In the genomic region with DNA sequence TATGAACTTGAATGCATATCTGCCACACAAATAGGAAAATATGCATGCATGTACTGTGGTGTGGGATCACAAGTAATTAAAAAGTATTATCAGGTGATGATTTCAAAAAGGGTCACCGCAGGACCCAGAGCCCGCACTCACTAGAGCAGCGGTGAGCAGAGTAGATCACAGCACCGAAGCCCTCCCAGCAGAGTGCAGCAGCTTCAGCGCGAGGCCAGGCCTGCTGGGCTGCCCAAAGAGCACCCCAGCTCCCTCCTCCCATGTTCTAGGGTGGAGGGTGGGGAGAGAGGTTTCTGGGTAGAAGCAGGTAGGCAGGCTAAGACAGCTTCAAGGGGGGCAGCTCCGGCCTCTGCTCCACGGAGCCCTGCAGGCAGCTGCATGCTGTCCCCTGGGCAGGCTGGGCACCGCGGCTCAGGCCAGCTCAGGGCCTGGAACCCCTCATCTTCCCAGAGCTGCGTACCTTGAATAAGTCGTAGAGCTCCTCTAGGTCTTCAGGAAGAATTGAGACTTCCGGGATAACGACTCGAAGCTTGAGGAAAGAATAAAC, we compare ENCODE assay signal across 31 cellular contexts.
"Had no signal": no experiment of that assay in that cellular context is flagged by ENCODE, and none has a peak within 500 bp of the region (broad histone marks: within the 10 kb centered on the region; RNA-seq: fewer than 3 reads in every experiment).

No MANE protein-coding gene starts in this region.

- H3K4me3 ChIP-seq: ascending aorta, coronary artery, dorsolateral prefrontal cortex, gastroesophageal sphincter, spleen, suprapubic skin, tibial artery had no signal

- DNase-seq: activated CD4-positive, alpha-beta memory T cell treated with anti-CD3 and anti-CD28 coated beads, Interleukin-2, amount 10 ng/mL, durations not matched to agents 7 days and 5 days; activated CD4-positive, alpha-beta T cell treated with anti-CD3 and anti-CD28 coated beads for 1 hour; activated CD4-positive, alpha-beta T cell treated with anti-CD3 and anti-CD28 coated beads, Interleukin-2, amount 10 ng/mL, durations not matched to agents 7 days and 5 days; activated CD8-positive, alpha-beta memory T cell treated with anti-CD3 and anti-CD28 coated beads, Interleukin-2, amount 50 U/mL, for 48 hours; activated gamma-delta T cell; activated naive CD4-positive, alpha-beta T cell treated with anti-CD3 and anti-CD28 coated beads, Interleukin-2, amount 10 ng/mL, durations not matched to agents 7 days and 5 days; activated naive CD8-positive, alpha-beta T cell treated with anti-CD3 and anti-CD28 coated beads, Interleukin-2, amount 10 ng/mL, durations not matched to agents 7 days and 5 days; activated T-cell treated with anti-CD3 and anti-CD28 coated beads, Interleukin-2, amount 50 U/mL, for 24 hours; dorsolateral prefrontal cortex; effector memory CD4-positive, alpha-beta T cell; head of caudate nucleus; hypothalamus; immature natural killer cell; kidney; midbrain; naive thymus-derived CD4-positive, alpha-beta T cell; occipital lobe; posterior cingulate gyrus; right cardiac atrium; spleen; stimulated activated naive CD4-positive, alpha-beta T cell; tibial artery; WERI-Rb-1 had no signal

- H3K27ac ChIP-seq: ascending aorta, coronary artery, dorsolateral prefrontal cortex, gastroesophageal sphincter, spleen, suprapubic skin, tibial artery, WERI-Rb-1 had no signal

- H3K9me3 Mint-ChIP-seq: activated CD4-positive, alpha-beta memory T cell treated with anti-CD3 and anti-CD28 coated beads, Interleukin-2, amount 10 ng/mL, durations not matched to agents 7 days and 5 days; activated CD4-positive, alpha-beta T cell treated with anti-CD3 and anti-CD28 coated beads, Interleukin-2, amount 10 ng/mL, durations not matched to agents 7 days and 5 days; activated naive CD4-positive, alpha-beta T cell treated with anti-CD3 and anti-CD28 coated beads, Interleukin-2, amount 10 ng/mL, durations not matched to agents 7 days and 5 days; activated naive CD8-positive, alpha-beta T cell treated with anti-CD3 and anti-CD28 coated beads, Interleukin-2, amount 10 ng/mL, durations not matched to agents 7 days and 5 days; activated T-cell treated with anti-CD3 and anti-CD28 coated beads, Interleukin-2, amount 50 U/mL, for 24 hours; brain; immature natural killer cell; naive thymus-derived CD4-positive, alpha-beta T cell had no signal

- ATAC-seq: gastroesophageal sphincter; naive thymus-derived CD4-positive, alpha-beta T cell; right cardiac atrium had no signal

- H3K27me3 ChIP-seq: ascending aorta, dorsolateral prefrontal cortex, gastroesophageal sphincter, spleen, suprapubic skin, tibial artery had no signal

- H3K4me1 ChIP-seq: ascending aorta, spleen, suprapubic skin, tibial artery had no signal

- FAIRE-seq: endothelial cell of umbilical vein, kidney, TTC549 had no signal

- H3K4me1 Mint-ChIP-seq: activated CD4-positive, alpha-beta memory T cell treated with anti-CD3 and anti-CD28 coated beads, Interleukin-2, amount 10 ng/mL, durations not matched to agents 7 days and 5 days; activated CD4-positive, alpha-beta T cell treated with anti-CD3 and anti-CD28 coated beads, Interleukin-2, amount 10 ng/mL, durations not matched to agents 7 days and 5 days; activated naive CD4-positive, alpha-beta T cell treated with anti-CD3 and anti-CD28 coated beads, Interleukin-2, amount 10 ng/mL, durations not matched to agents 7 days and 5 days; activated naive CD8-positive, alpha-beta T cell treated with anti-CD3 and anti-CD28 coated beads, Interleukin-2, amount 10 ng/mL, durations not matched to agents 7 days and 5 days; immature natural killer cell had no signal

- H3K27me3 Mint-ChIP-seq: activated CD4-positive, alpha-beta memory T cell treated with anti-CD3 and anti-CD28 coated beads, Interleukin-2, amount 10 ng/mL, durations not matched to agents 7 days and 5 days; activated CD4-positive, alpha-beta T cell treated with anti-CD3 and anti-CD28 coated beads, Interleukin-2, amount 10 ng/mL, durations not matched to agents 7 days and 5 days; activated naive CD8-positive, alpha-beta T cell treated with anti-CD3 and anti-CD28 coated beads, Interleukin-2, amount 10 ng/mL, durations not matched to agents 7 days and 5 days; activated T-cell treated with anti-CD3 and anti-CD28 coated beads, Interleukin-2, amount 50 U/mL, for 24 hours; brain; naive thymus-derived CD4-positive, alpha-beta T cell had no signal

- H3K36me3 Mint-ChIP-seq: activated naive CD4-positive, alpha-beta T cell treated with anti-CD3 and anti-CD28 coated beads, Interleukin-2, amount 10 ng/mL, durations not matched to agents 7 days and 5 days; immature natural killer cell had no signal

- H3K4me3 Mint-ChIP-seq: activated CD4-positive, alpha-beta memory T cell treated with anti-CD3 and anti-CD28 coated beads, Interleukin-2, amount 10 ng/mL, durations not matched to agents 7 days and 5 days; activated CD4-positive, alpha-beta T cell treated with anti-CD3 and anti-CD28 coated beads, Interleukin-2, amount 10 ng/mL, durations not matched to agents 7 days and 5 days; activated naive CD4-positive, alpha-beta T cell treated with anti-CD3 and anti-CD28 coated beads, Interleukin-2, amount 10 ng/mL, durations not matched to agents 7 days and 5 days; activated naive CD8-positive, alpha-beta T cell treated with anti-CD3 and anti-CD28 coated beads, Interleukin-2, amount 10 ng/mL, durations not matched to agents 7 days and 5 days; activated T-cell treated with anti-CD3 and anti-CD28 coated beads, Interleukin-2, amount 50 U/mL, for 24 hours; brain; immature natural killer cell; naive thymus-derived CD4-positive, alpha-beta T cell; neural crest cell had no signal

- H3K27ac Mint-ChIP-seq: activated CD4-positive, alpha-beta memory T cell treated with anti-CD3 and anti-CD28 coated beads, Interleukin-2, amount 10 ng/mL, durations not matched to agents 7 days and 5 days; activated CD4-positive, alpha-beta T cell treated with anti-CD3 and anti-CD28 coated beads, Interleukin-2, amount 10 ng/mL, durations not matched to agents 7 days and 5 days; activated naive CD4-positive, alpha-beta T cell treated with anti-CD3 and anti-CD28 coated beads, Interleukin-2, amount 10 ng/mL, durations not matched to agents 7 days and 5 days; activated naive CD8-positive, alpha-beta T cell treated with anti-CD3 and anti-CD28 coated beads, Interleukin-2, amount 10 ng/mL, durations not matched to agents 7 days and 5 days; activated T-cell treated with anti-CD3 and anti-CD28 coated beads, Interleukin-2, amount 50 U/mL, for 24 hours; immature natural killer cell had no signal

- H3K9me3 ChIP-seq: ascending aorta, gastroesophageal sphincter, spleen, suprapubic skin, tibial artery had no signal
